Comparison of ENCODE assay signal across 9 cellular contexts in genomic region chr1:81305997-81306452, GRCh38.
DNase-seq lines count a peak whose midpoint lies in the region; ATAC-seq and TF ChIP-seq lines count a peak whose summit lies in the region.
"Had no signal": no experiment of that assay in that cellular context is flagged by ENCODE, and none has a peak within 500 bp of the region (broad histone marks: within the 10 kb centered on the region; RNA-seq: fewer than 3 reads in every experiment).

No MANE protein-coding gene starts in this region.

- no peaks in the 10 kb centered on the region for H3K9me3 ChIP-seq in testis

- TF ChIP-seq CTCF in chondrocyte (IDR thresholded peaks at IDR 0.05) (peak; percentile 86), testis (IDR thresholded peaks at IDR 0.05) (no peak)

- no peaks in the 10 kb centered on the region for H3K27me3 ChIP-seq in testis

- DNase-seq in DMS79 (lab: John Stamatoyannopoulos, UW) (peak; percentile 9), NCI-H510A (lab: John Stamatoyannopoulos, UW) (peak; percentile 71), chondrocyte (ENCODE audit: low spot score) (no peak), left kidney (ENCODE audit: low read depth, low spot score) (peak; percentile 79), testis (peak; percentile 45), activated T-cell treated with anti-CD3 and anti-CD28 coated beads for 4 hours (no peak)

- TF ChIP-seq POLR2A in testis (IDR thresholded peaks at IDR 0.05), result no peak

- no peak overlapping the region for H3K27ac ChIP-seq in testis
- H3K27ac ChIP-seq: KMS-11 had no signal

- no peaks in the 10 kb centered on the region for H3K9me3 Mint-ChIP-seq in chondrocyte (ENCODE audit: low read depth)

- H3K4me3 ChIP-seq in testis, result peak overlapping the region; percentile 35 to 47

- no peak overlapping the region for H3K4me3 Mint-ChIP-seq in chondrocyte (ENCODE audit: unreplicated experiment)

- H3K36me3 ChIP-seq in testis (ENCODE audit: low read depth, missing control alignments), result no peaks in the 10 kb centered on the region

- H3K27me3 Mint-ChIP-seq in chondrocyte (ENCODE audit: low read depth), result no peaks in the 10 kb centered on the region

- H3K36me3 Mint-ChIP-seq in chondrocyte (ENCODE audit: low read depth), result no peaks in the 10 kb centered on the region

- ATAC-seq in HG02870 (IDR thresholded peaks at IDR 0.05; ENCODE audit: unreplicated experiment) (peak; percentile 60), HG03342 (IDR thresholded peaks at IDR 0.05; ENCODE audit: unreplicated experiment) (no peak)

- WGBS in testis, 2 donors, result 20 to 22% methylated on average over 7 of the region's 7 CpGs

- H3K4me1 Mint-ChIP-seq in chondrocyte (ENCODE audit: low read depth), result peaks cover 22% of the 10 kb centered on the region

- H3K27ac Mint-ChIP-seq in chondrocyte (ENCODE audit: unreplicated experiment), result no peak overlapping the region

- intact Hi-C loops in testis (cut with DNase I; ENCODE audit: low total_unique reads), result no loop called here

- no peaks in the 10 kb centered on the region for H3K4me1 ChIP-seq in testis

Comparison
In these comparisons a context has a peak if more than half of its experiments do, and no peak if none do; other contexts are left out.
1. DNase-seq: peak in DMS79 (single experiment), NCI-H510A (single experiment), left kidney (single experiment) and testis (single experiment); none in chondrocyte (single experiment) and activated T-cell treated with anti-CD3 and anti-CD28 coated beads for 4 hours (single experiment).